18 cellular contexts compared by ENCODE assay signal in genomic region chr2:1664076-1664605, GRCh38.
"Had no signal": no experiment of that assay in that cellular context is flagged by ENCODE, and none has a peak within 500 bp of the region (broad histone marks: within the 10 kb centered on the region; RNA-seq: fewer than 3 reads in every experiment).

No MANE protein-coding gene starts in this region.

- H3K27ac Mint-ChIP-seq: activated CD4-positive, alpha-beta T cell treated with anti-CD3 and anti-CD28 coated beads, Interleukin-2, amount 10 ng/mL, durations not matched to agents 7 days and 5 days; naive thymus-derived CD4-positive, alpha-beta T cell; T-helper 17 cell had no signal

- H3K4me1 ChIP-seq: pancreas, thyroid gland had no signal

- H3K4me3 Mint-ChIP-seq: activated CD4-positive, alpha-beta T cell treated with anti-CD3 and anti-CD28 coated beads, Interleukin-2, amount 10 ng/mL, durations not matched to agents 7 days and 5 days; naive thymus-derived CD4-positive, alpha-beta T cell; T-helper 17 cell had no signal

- H3K36me3 ChIP-seq: pancreas had no signal

- H3K4me3 ChIP-seq: coronary artery, lung, pancreas, SK-N-MC, thyroid gland had no signal

- H3K27me3 Mint-ChIP-seq: activated CD4-positive, alpha-beta T cell treated with anti-CD3 and anti-CD28 coated beads, Interleukin-2, amount 10 ng/mL, durations not matched to agents 7 days and 5 days had no signal

- H3K4me1 Mint-ChIP-seq: activated CD4-positive, alpha-beta T cell treated with anti-CD3 and anti-CD28 coated beads, Interleukin-2, amount 10 ng/mL, durations not matched to agents 7 days and 5 days; naive thymus-derived CD4-positive, alpha-beta T cell; T-helper 17 cell had no signal

- H3K9me3 Mint-ChIP-seq: activated CD4-positive, alpha-beta T cell treated with anti-CD3 and anti-CD28 coated beads, Interleukin-2, amount 10 ng/mL, durations not matched to agents 7 days and 5 days had no signal

- H3K27me3 ChIP-seq: thyroid gland had no signal

- DNase-seq: activated CD4-positive, alpha-beta T cell treated with anti-CD3 and anti-CD28 coated beads, Interleukin-2, amount 10 ng/mL, durations not matched to agents 7 days and 5 days; activated naive CD4-positive, alpha-beta T cell treated with Interleukin-2 at 50 U/mL for 16 hours; activated T-cell treated with anti-CD3 and anti-CD28 coated beads, Interleukin-2, amount 50 U/mL, for 48 hours; amygdala; cerebellar nuclear complex; kidney; naive thymus-derived CD4-positive, alpha-beta T cell; stimulated activated CD4-positive, alpha-beta T cell treated with anti-CD3 and anti-CD28 coated beads, Interleukin-4, amount 100 ng/mL, for 1 hour; stimulated activated naive CD4-positive, alpha-beta T cell treated with Interleukin-2 at 50 U/mL for 16 hours; substantia nigra; SW 1271; T-helper 17 cell; thyroid gland had no signal

- ATAC-seq: activated CD4-positive, CD25-positive, alpha-beta regulatory T cell treated with anti-CD3 and anti-CD28 coated beads, Interleukin-2, amount 50 U/mL, for 24 hours; naive thymus-derived CD4-positive, alpha-beta T cell; T-helper 17 cell had no signal

- H3K27ac ChIP-seq: coronary artery, pancreas, thyroid gland had no signal

- H3K36me3 Mint-ChIP-seq: naive thymus-derived CD4-positive, alpha-beta T cell had no signal

- H3K9me3 ChIP-seq: pancreas, thyroid gland had no signal
